In the genomic region with DNA sequence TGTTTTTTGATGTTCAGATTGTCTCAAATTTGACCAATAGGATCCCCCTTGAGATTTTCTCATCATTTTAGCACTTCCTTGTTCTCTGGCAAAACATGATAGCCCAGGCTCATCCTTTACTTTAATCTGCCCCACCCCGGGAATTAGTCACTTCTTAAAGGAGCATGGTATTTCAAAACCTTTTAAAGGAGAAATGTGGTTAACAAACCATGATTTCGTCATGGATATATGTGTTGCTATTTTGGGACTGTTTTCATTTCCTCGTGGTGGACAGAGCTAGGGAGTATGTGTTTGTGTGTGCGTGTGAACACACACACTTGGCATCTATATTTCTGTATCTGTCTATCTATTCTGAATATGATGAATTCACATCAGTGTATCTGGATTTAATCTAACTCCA, we compare ENCODE assay signal across 13 cellular contexts.
DNase-seq lines count a peak whose midpoint lies in the region; ATAC-seq and TF ChIP-seq lines count a peak whose summit lies in the region.
"Had no signal": no experiment of that assay in that cellular context is flagged by ENCODE, and none has a peak within 500 bp of the region (broad histone marks: within the 10 kb centered on the region; RNA-seq: fewer than 3 reads in every experiment).

No MANE protein-coding gene starts in this region.

- H4K20me1 ChIP-seq in hepatocyte (ENCODE audit: insufficient read depth, poor library complexity, severe bottlenecking): no peaks in the 10 kb centered on the region

- H3K79me2 ChIP-seq in hepatocyte: no peaks in the 10 kb centered on the region

- H3K27ac ChIP-seq in hepatocyte: peak overlapping the region; percentile 35
- H3K27ac ChIP-seq: heart right ventricle had no signal

- WGBS in hepatocyte (ENCODE audit: low lambda C conversion rate, missing lambda C conversion rate): 61% methylated on average over 4 of the region's 4 CpGs

- H3K9me3 ChIP-seq in hepatocyte (ENCODE audit: low read depth): no peaks in the 10 kb centered on the region
- H3K9me3 ChIP-seq: HAP-1, heart right ventricle had no signal

- no peak for TF ChIP-seq CTCF in AG04449 (IDR thresholded peaks at IDR 0.05; ENCODE audit: insufficient read depth, low read length, missing control alignments)
- no peak for TF ChIP-seq CTCF in hepatocyte (IDR thresholded peaks at IDR 0.05; ENCODE audit: poor library complexity)

- ATAC-seq in activated T-helper 17 cell treated with anti-CD3 and anti-CD28 coated beads, Interleukin-2, amount 50 U/mL, for 72 hours (replicated peaks): no peak
- ATAC-seq in HG02678 (IDR thresholded peaks at IDR 0.05; ENCODE audit: unreplicated experiment) (no peak), GM19452 (IDR thresholded peaks at IDR 0.05; ENCODE audit: unreplicated experiment) (no peak)

- H3K4me1 Mint-ChIP-seq in activated T-helper 17 cell treated with anti-CD3 and anti-CD28 coated beads, Interleukin-2, amount 50 U/mL, for 72 hours: no peaks in the 10 kb centered on the region

- H3K27me3 ChIP-seq in hepatocyte: no peaks in the 10 kb centered on the region
- H3K27me3 ChIP-seq: heart right ventricle had no signal

- H3K4me3 Mint-ChIP-seq in activated T-helper 17 cell treated with anti-CD3 and anti-CD28 coated beads, Interleukin-2, amount 50 U/mL, for 72 hours: no peak overlapping the region
- H3K4me3 Mint-ChIP-seq: activated CD4-positive, alpha-beta memory T cell treated with anti-CD3 and anti-CD28 coated beads for 36 hours had no signal

- peak overlapping the region; percentile 7 for H3K27ac Mint-ChIP-seq in activated T-helper 17 cell treated with anti-CD3 and anti-CD28 coated beads, Interleukin-2, amount 50 U/mL, for 72 hours
- H3K27ac Mint-ChIP-seq: activated CD4-positive, alpha-beta memory T cell treated with anti-CD3 and anti-CD28 coated beads for 36 hours had no signal

- POLR2A ChIA-PET in AG04449 (lab: Yijun Ruan, JAX): no interaction called here

- CTCF ChIA-PET in AG04449 (lab: Yijun Ruan, JAX): no interaction called here

- H3K36me3 Mint-ChIP-seq in activated T-helper 17 cell treated with anti-CD3 and anti-CD28 coated beads, Interleukin-2, amount 50 U/mL, for 72 hours (ENCODE audit: low read depth): peaks cover 96% of the 10 kb centered on the region

- H3K36me3 ChIP-seq in hepatocyte (replicated peaks; ENCODE audit: insufficient read depth, low read depth): no peaks in the 10 kb centered on the region

- DNase-seq in AG04449 (ENCODE audit: low read depth, low spot score): peak; percentile 94
- DNase-seq in HS-5 (ENCODE audit: low read depth): peak; percentile 94
- DNase-seq in hepatocyte (ENCODE audit: low spot score): peak; percentile 27
- DNase-seq in DMS153 treated with DMSO at 0.1 percent for 48 hours (lab: John Stamatoyannopoulos, UW; ENCODE audit: unreplicated experiment): no peak
- DNase-seq in cerebellum (ENCODE audit: low spot score): no peak
- DNase-seq: activated CD4-positive, alpha-beta memory T cell treated with anti-CD3 and anti-CD28 coated beads for 36 hours; heart right ventricle; NCI-H2029; stimulated activated CD4-positive, alpha-beta T cell treated with anti-CD3 and anti-CD28 coated beads, Interleukin-15, amount 100 ng/mL, for 24 hours had no signal

- H2AFZ ChIP-seq in hepatocyte: no peak overlapping the region

- H3K9me2 ChIP-seq in hepatocyte (replicated peaks; ENCODE audit: insufficient read depth): no peaks in the 10 kb centered on the region

- H3K4me1 ChIP-seq in hepatocyte (ENCODE audit: insufficient read depth): no peaks in the 10 kb centered on the region
- H3K4me1 ChIP-seq: HAP-1 had no signal

- no peak overlapping the region for H3K4me2 ChIP-seq in hepatocyte

- no peaks in the 10 kb centered on the region for H3K27me3 Mint-ChIP-seq in activated T-helper 17 cell treated with anti-CD3 and anti-CD28 coated beads, Interleukin-2, amount 50 U/mL, for 72 hours
- H3K27me3 Mint-ChIP-seq: activated CD4-positive, alpha-beta memory T cell treated with anti-CD3 and anti-CD28 coated beads for 36 hours had no signal

- H3K9me3 Mint-ChIP-seq in activated T-helper 17 cell treated with anti-CD3 and anti-CD28 coated beads, Interleukin-2, amount 50 U/mL, for 72 hours: no peaks in the 10 kb centered on the region
- H3K9me3 Mint-ChIP-seq: activated CD4-positive, alpha-beta memory T cell treated with anti-CD3 and anti-CD28 coated beads for 36 hours had no signal

- H3K4me3 ChIP-seq in AG04449 (ENCODE audit: low read depth, low read length) (no peak overlapping the region), hepatocyte (no peak overlapping the region)
- H3K4me3 ChIP-seq: HAP-1, heart right ventricle had no signal

Comparison
In these comparisons a context has a peak if more than half of its experiments do, and no peak if none do; other contexts are left out.
1. DNase-seq: peak in AG04449 (single experiment), HS-5 (single experiment) and hepatocyte (single experiment); none in DMS153 treated with DMSO at 0.1 percent for 48 hours (single experiment) and cerebellum (single experiment).